In genomic region chr9:114376586-114376985, GRCh38 we compare ENCODE assay signal across 1 cellular context.
A peak's percentile ranks its signal among the peaks of the same experiment; 100 is the strongest.
TF ChIP-seq lines count a peak whose summit lies in the region.

No MANE protein-coding gene starts in this region.

TF ChIP-seq in K562, 482 proteins besides CTCF, POLR2A, EP300 and RAD21:
- TF ChIP-seq ZNF512 (tag; IDR thresholded peaks at IDR 0.05) (no peak), RBFOX2 (IDR thresholded peaks at IDR 0.05; ENCODE audit: low read depth, low read length) (peak; percentile 25; the same call in 1 of the 2 replicates), SP2 (IDR thresholded peaks at IDR 0.05; ENCODE audit: extremely low read depth, low read depth, low read length, poor library complexity, severe bottlenecking) (no peak), RBM22 (IDR thresholded peaks at IDR 0.05; ENCODE audit: low read depth, low read length, poor library complexity, severe bottlenecking) (peak; percentile 37), RUNX1 (IDR thresholded peaks at IDR 0.05; ENCODE audit: low read depth) (no peak)
